ENCODE assay signal across 1 cellular context in genomic region chr4:69096111-69096656, GRCh38.
TF ChIP-seq lines count a peak whose summit lies in the region.

TSS of gene UGT2B7 (plus strand) at chr4:69096474. CDS start at chr4:69096521, 47 bp downstream.

TF ChIP-seq in HepG2, 621 proteins besides CTCF, POLR2A, EP300 and RAD21 (continues in another document):
- peak; percentile 87 for TF ChIP-seq ZNF609 (CRISPR knock-in tag; IDR thresholded peaks at IDR 0.05; ENCODE audit: borderline replicate concordance)
- TF ChIP-seq MED13 (CRISPR knock-in tag; IDR thresholded peaks at IDR 0.05), result peak; percentile 71; the same call in 1 of the 2 replicates
- TF ChIP-seq PAF1 (CRISPR knock-in tag; IDR thresholded peaks at IDR 0.05), result no peak
- peak; percentile 96 for TF ChIP-seq ARID5B (CRISPR knock-in tag; IDR thresholded peaks at IDR 0.05)
- peak; percentile 86 for TF ChIP-seq SALL1 (CRISPR knock-in tag; IDR thresholded peaks at IDR 0.05)
- TF ChIP-seq HNF1A (IDR thresholded peaks at IDR 0.05; ENCODE audit: low read depth), result peak; percentile 97
- peak; percentile 97 for TF ChIP-seq HNF1A (CRISPR knock-in tag; IDR thresholded peaks at IDR 0.05; ENCODE audit: borderline replicate concordance)
- TF ChIP-seq TARDBP (CRISPR knock-in tag; IDR thresholded peaks at IDR 0.05), result peak; percentile 79
- TF ChIP-seq ZNF333 (CRISPR knock-in tag; IDR thresholded peaks at IDR 0.05; ENCODE audit: borderline replicate concordance), result no peak
- TF ChIP-seq MAFK (conservative IDR thresholded peaks at IDR 0.05 in 1 of 2, IDR thresholded peaks at IDR 0.05 in 1 of 2; ENCODE audit: low read length in 2 of 2), result no peak
- TF ChIP-seq EHMT2 (IDR thresholded peaks at IDR 0.05; ENCODE audit: borderline replicate concordance, low read depth, low read length), result peak; percentile 94
- TF ChIP-seq ZNF552 (CRISPR knock-in tag; IDR thresholded peaks at IDR 0.05; ENCODE audit: borderline replicate concordance), result no peak
- TF ChIP-seq HDAC2 (CRISPR knock-in tag; IDR thresholded peaks at IDR 0.05), result peak; percentile 83
- TF ChIP-seq RXRB (CRISPR knock-in tag; IDR thresholded peaks at IDR 0.05; ENCODE audit: borderline replicate concordance), result peak; percentile 71
- TF ChIP-seq IKZF1 (IDR thresholded peaks at IDR 0.05), result no peak
- TF ChIP-seq PITX1 (CRISPR knock-in tag; IDR thresholded peaks at IDR 0.05), result peak; percentile 89
- no peak for TF ChIP-seq SOX6 (IDR thresholded peaks at IDR 0.05)
- peak; percentile 88 for TF ChIP-seq SOX6 (CRISPR knock-in tag; IDR thresholded peaks at IDR 0.05)
- 0 out of 2 replicates have a peak, but pooled peaks have one; percentile 56 for TF ChIP-seq ZNF543 (CRISPR knock-in tag; IDR thresholded peaks at IDR 0.05)
- TF ChIP-seq BCL6 (CRISPR knock-in tag; IDR thresholded peaks at IDR 0.05), result peak; percentile 81
- TF ChIP-seq ARNTL (CRISPR knock-in tag; IDR thresholded peaks at IDR 0.05), result peak; percentile 58; the same call in 1 of the 2 replicates
- peak; percentile 45; the same call in 1 of the 2 replicates for TF ChIP-seq ZFP1 (CRISPR knock-in tag; IDR thresholded peaks at IDR 0.05)
- no peak for TF ChIP-seq GPN1 (CRISPR knock-in tag; IDR thresholded peaks at IDR 0.05; ENCODE audit: borderline replicate concordance)
- TF ChIP-seq SAP130 (CRISPR knock-in tag; IDR thresholded peaks at IDR 0.05; ENCODE audit: low read depth), result peak; percentile 80
- no peak for TF ChIP-seq ZNF30 (CRISPR knock-in tag; IDR thresholded peaks at IDR 0.05)
- peak; percentile 91 for TF ChIP-seq FOXA3 (CRISPR knock-in tag; IDR thresholded peaks at IDR 0.05)
- TF ChIP-seq ZNF337 (CRISPR knock-in tag; IDR thresholded peaks at IDR 0.05; ENCODE audit: borderline replicate concordance, low read depth), result no peak
- no peak for TF ChIP-seq EZH2 (conservative IDR thresholded peaks at IDR 0.05; ENCODE audit: low read depth, low read length)
- peak; percentile 29 for TF ChIP-seq MED8 (CRISPR knock-in tag; IDR thresholded peaks at IDR 0.05; ENCODE audit: insufficient replicate concordance)
- TF ChIP-seq HDAC1 (CRISPR knock-in tag; IDR thresholded peaks at IDR 0.05), result peak; percentile 67
- peak; percentile 63; the same call in 1 of the 2 replicates for TF ChIP-seq ZBTB37 (CRISPR knock-in tag; IDR thresholded peaks at IDR 0.05)
- TF ChIP-seq LRRFIP1 (CRISPR knock-in tag; conservative IDR thresholded peaks at IDR 0.05), result no peak
- TF ChIP-seq SP140L (CRISPR knock-in tag; IDR thresholded peaks at IDR 0.05; ENCODE audit: borderline replicate concordance), result no peak
- no peak for TF ChIP-seq SAFB2 (CRISPR knock-in tag; IDR thresholded peaks at IDR 0.05; ENCODE audit: borderline replicate concordance, low read depth)
- 0 out of 2 replicates have a peak, but pooled peaks have one; percentile 34 for TF ChIP-seq NR2F2 (IDR thresholded peaks at IDR 0.05; ENCODE audit: borderline replicate concordance, low read depth)
- peak; percentile 37; the same call in 1 of the 2 replicates for TF ChIP-seq MAX (IDR thresholded peaks at IDR 0.05)
- TF ChIP-seq ZBTB8A (CRISPR knock-in tag; IDR thresholded peaks at IDR 0.05; ENCODE audit: borderline replicate concordance, low read depth), result 0 out of 2 replicates have a peak, but pooled peaks have one; percentile 60
- 0 out of 2 replicates have a peak, but pooled peaks have one; percentile 21 for TF ChIP-seq ZBED4 (CRISPR knock-in tag; IDR thresholded peaks at IDR 0.05; ENCODE audit: borderline replicate concordance)
- TF ChIP-seq KAT7 (CRISPR knock-in tag; IDR thresholded peaks at IDR 0.05; ENCODE audit: borderline replicate concordance), result peak; percentile 22; the same call in 1 of the 2 replicates
